6 cellular contexts compared by ENCODE assay signal in genomic region chr6:160837146-160837545, GRCh38.
"Had no signal": no experiment of that assay in that cellular context is flagged by ENCODE, and none has a peak within 500 bp of the region (broad histone marks: within the 10 kb centered on the region; RNA-seq: fewer than 3 reads in every experiment).

No MANE protein-coding gene starts in this region.

- H3K27ac ChIP-seq: brain microvascular endothelial cell had no signal

- H3K36me3 ChIP-seq: brain microvascular endothelial cell had no signal

- H3K27me3 ChIP-seq: brain microvascular endothelial cell had no signal

- DNase-seq: amygdala, brain microvascular endothelial cell, dermis blood vessel endothelial cell, left colon, mammary epithelial cell, natural killer cell had no signal
